Comparison of ENCODE assay signal across 22 cellular contexts in genomic region chr14:62269204-62269603, GRCh38.
DNase-seq lines count a peak whose midpoint lies in the region; ATAC-seq, FAIRE-seq and TF ChIP-seq lines count a peak whose summit lies in the region.
"Had no signal": no experiment of that assay in that cellular context is flagged by ENCODE, and none has a peak within 500 bp of the region (broad histone marks: within the 10 kb centered on the region; RNA-seq: fewer than 3 reads in every experiment).

No MANE protein-coding gene starts in this region.

- peaks cover 3% of the 10 kb centered on the region for H3K9me3 Mint-ChIP-seq in natural killer cell treated with Interleukin-12 subunit alpha and Interleukin-12 subunit beta and Interleukin-15 and Interleukin-18, amount 100 ng/mL, for 72 hours
- peaks cover 0 to 3% of the 10 kb centered on the region in 2 donors for H3K9me3 Mint-ChIP-seq in natural killer cell
- H3K9me3 Mint-ChIP-seq: mesothelial cell of epicardium, nephron had no signal

- DNase-seq in natural killer cell treated with Interleukin-12 subunit alpha and Interleukin-12 subunit beta and Interleukin-15 and Interleukin-18, amount 100 ng/mL, for 72 hours (ENCODE audit: low spot score) = no peak
- DNase-seq in natural killer cell = no peak
- DNase-seq in NB4 (ENCODE audit: low read depth) = peak; percentile 6
- DNase-seq in bronchial epithelial cell (ENCODE audit: low read depth) = peak; percentile 29
- peak; percentile 11 for DNase-seq in stimulated activated naive CD8-positive, alpha-beta T cell treated with anti-CD3 and anti-CD28 coated beads, Interleukin-15, Interleukin-2, amounts not matched to agents 100 U/mL and 50 U/mL, for 24 hours
- no peak for DNase-seq in GM13977 (ENCODE audit: low spot score)
- no peak for DNase-seq in T-helper 9 cell
- DNase-seq: activated CD4-positive, CD25-positive, alpha-beta regulatory T cell; activated gamma-delta T cell; aorta; CD4-positive, alpha-beta memory T cell; head of caudate nucleus; NCI-H1105 treated with DMSO at 0.1 percent for 48 hours; NCI-H524 treated with DMSO at 0.1 percent for 48 hours; upper lobe of left lung had no signal

- H3K4me1 Mint-ChIP-seq in natural killer cell treated with Interleukin-12 subunit alpha and Interleukin-12 subunit beta and Interleukin-15 and Interleukin-18, amount 100 ng/mL, for 72 hours (ENCODE audit: low read depth in 2 of 2) = no peaks in the 10 kb centered on the region
- no peaks in the 10 kb centered on the region for H3K4me1 Mint-ChIP-seq in natural killer cell
- H3K4me1 Mint-ChIP-seq: CD4-positive, alpha-beta memory T cell; mesothelial cell of epicardium; nephron had no signal

- no peaks in the 10 kb centered on the region for H3K36me3 Mint-ChIP-seq in natural killer cell treated with Interleukin-12 subunit alpha and Interleukin-12 subunit beta and Interleukin-15 and Interleukin-18, amount 100 ng/mL, for 72 hours
- no peaks in the 10 kb centered on the region for H3K36me3 Mint-ChIP-seq in natural killer cell
- H3K36me3 Mint-ChIP-seq: CD4-positive, alpha-beta memory T cell; mesothelial cell of epicardium had no signal

- no peak for FAIRE-seq in bronchial epithelial cell (lab: Jason Lieb, UNC)
- FAIRE-seq: colon, H54 had no signal

- in situ Hi-C loops in GM13977 (cut with MboI; ENCODE audit: low pct_unique_long_range_greater_than_20kb, low sequenced_read_pairs, unreplicated experiment) = no loop called here

- TF ChIP-seq POLR2A in NB4 (IDR thresholded peaks at IDR 0.05; ENCODE audit: extremely low read depth, insufficient read length) = no peak

- TF ChIP-seq CTCF in natural killer cell (IDR thresholded peaks at IDR 0.05) = no peak
- TF ChIP-seq CTCF in NB4 (IDR thresholded peaks at IDR 0.05; ENCODE audit: low read depth, low read length) = no peak
- TF ChIP-seq CTCF in bronchial epithelial cell (IDR thresholded peaks at IDR 0.05; ENCODE audit: insufficient read depth, low read length, severe bottlenecking) = no peak
- TF ChIP-seq CTCF in GM13977 (IDR thresholded peaks at IDR 0.05; ENCODE audit: extremely low read depth, insufficient read depth, missing control alignments) = no peak

- no peaks in the 10 kb centered on the region for H3K27me3 ChIP-seq in bronchial epithelial cell (ENCODE audit: control insufficient read depth, insufficient read depth, low read length)
- H3K27me3 ChIP-seq: upper lobe of left lung had no signal

- H3K4me3 ChIP-seq in NB4 (ENCODE audit: low read depth, low read length) (no peak overlapping the region), bronchial epithelial cell (ENCODE audit: low read depth, low read length) (no peak overlapping the region)
- H3K4me3 ChIP-seq: SK-N-MC, upper lobe of left lung had no signal

- no peak overlapping the region for H3K27ac Mint-ChIP-seq in natural killer cell treated with Interleukin-12 subunit alpha and Interleukin-12 subunit beta and Interleukin-15 and Interleukin-18, amount 100 ng/mL, for 72 hours
- H3K27ac Mint-ChIP-seq in natural killer cell = no peak overlapping the region
- H3K27ac Mint-ChIP-seq: CD4-positive, alpha-beta memory T cell; mesothelial cell of epicardium; nephron; progenitor cell of endocrine pancreas had no signal

- H3K36me3 ChIP-seq in bronchial epithelial cell (ENCODE audit: control insufficient read depth, insufficient read depth, low read length) = no peaks in the 10 kb centered on the region
- H3K36me3 ChIP-seq: upper lobe of left lung had no signal

- intact Hi-C loops in natural killer cell (cut with micrococcal nuclease) = no loop called here

- no peak overlapping the region for H3K4me3 Mint-ChIP-seq in natural killer cell treated with Interleukin-12 subunit alpha and Interleukin-12 subunit beta and Interleukin-15 and Interleukin-18, amount 100 ng/mL, for 72 hours
- no peak overlapping the region for H3K4me3 Mint-ChIP-seq in natural killer cell
- H3K4me3 Mint-ChIP-seq: CD4-positive, alpha-beta memory T cell; mesothelial cell of epicardium; nephron had no signal

- H3K27me3 Mint-ChIP-seq in natural killer cell treated with Interleukin-12 subunit alpha and Interleukin-12 subunit beta and Interleukin-15 and Interleukin-18, amount 100 ng/mL, for 72 hours = peaks cover 5 to 6% of the 10 kb centered on the region in 2 donors
- H3K27me3 Mint-ChIP-seq in natural killer cell (ENCODE audit: low read depth in 2 of 2) = peaks cover 0 to 3% of the 10 kb centered on the region in 2 donors
- H3K27me3 Mint-ChIP-seq: CD4-positive, alpha-beta memory T cell had no signal

- ATAC-seq in natural killer cell treated with Interleukin-12 subunit alpha and Interleukin-12 subunit beta and Interleukin-15 and Interleukin-18, amount 100 ng/mL, for 72 hours = peak; percentile 71 to 79
- ATAC-seq in natural killer cell (no peak), HG03095 (IDR thresholded peaks at IDR 0.05; ENCODE audit: unreplicated experiment) (no peak)
- ATAC-seq in stimulated activated naive CD8-positive, alpha-beta T cell treated with anti-CD3 and anti-CD28 coated beads, Interleukin-15, Interleukin-2, amounts not matched to agents 100 U/mL and 50 U/mL, for 24 hours = peak; percentile 78

Comparison
In these comparisons a context has a peak if more than half of its experiments do, and no peak if none do; other contexts are left out.
1. ATAC-seq: peak in natural killer cell treated with Interleukin-12 subunit alpha and Interleukin-12 subunit beta and Interleukin-15 and Interleukin-18, amount 100 ng/mL, for 72 hours (2 of 2) and stimulated activated naive CD8-positive, alpha-beta T cell treated with anti-CD3 and anti-CD28 coated beads, Interleukin-15, Interleukin-2, amounts not matched to agents 100 U/mL and 50 U/mL, for 24 hours (single experiment); none in natural killer cell (0 of 3) and HG03095 (single experiment).
2. DNase-seq: peak in NB4 (single experiment), bronchial epithelial cell (single experiment) and stimulated activated naive CD8-positive, alpha-beta T cell treated with anti-CD3 and anti-CD28 coated beads, Interleukin-15, Interleukin-2, amounts not matched to agents 100 U/mL and 50 U/mL, for 24 hours (single experiment); none in natural killer cell treated with Interleukin-12 subunit alpha and Interleukin-12 subunit beta and Interleukin-15 and Interleukin-18, amount 100 ng/mL, for 72 hours (single experiment), natural killer cell (single experiment), GM13977 (single experiment) and T-helper 9 cell (single experiment).